7 cellular contexts compared by ENCODE assay signal in genomic region chr19:32977813-32978212, GRCh38. TPM values are rescaled to one million over a fixed set of nuclear protein-coding genes. Genes with fewer than 3 reads are reported as not detected.
A peak's percentile ranks its signal among the peaks of the same experiment; 100 is the strongest.
DNase-seq lines count a peak whose midpoint lies in the region; TF ChIP-seq lines count a peak whose summit lies in the region.
"Not testable (repeated sequence)": the region's sequence is repeated elsewhere in the genome, so short reads cannot be mapped to it uniquely, and the experiment has no call there.

No MANE protein-coding gene starts in this region.

- WGBS in transverse colon (ENCODE audit: low coverage in 1 of 2), 2 donors: 47 to 62% methylated on average over 3 to 4 of the region's 4 CpGs

- H3K4me1 ChIP-seq in HEK293 (ENCODE audit: control insufficient read depth, insufficient read depth, low read length); colonic mucosa: not testable (repeated sequence)
- H3K4me1 ChIP-seq in neutrophil (ENCODE audit: control insufficient read depth in 1 of 2, insufficient read depth in 1 of 2, low read depth in 1 of 2, low read length in 1 of 2) (peaks cover 24 to 29% of the 10 kb centered on the region in 2 experiments), transverse colon (peaks cover 0 to 17% (median 10%) of the 10 kb centered on the region in 4 donors)

- in situ Hi-C loops in transverse colon (cut with MboI; ENCODE audit: low pct_ligation_motif_present in 1 of 4, low pct_unique_long_range_greater_than_20kb in 1 of 4, low sequenced_read_pairs in 3 of 4): loop anchor here (10.0 to 25.0 kb wide), 3 partner anchors 109 to 147 kb away; partner anchors contain the start of gene GPATCH1 (in 1 of the 4)

- TF ChIP-seq POLR2A in transverse colon (IDR thresholded peaks at IDR 0.05): not testable (repeated sequence)

- H3K27me3 ChIP-seq in colonic mucosa, neutrophil, transverse colon: not testable (repeated sequence)

- intact Hi-C loops in colonic mucosa (cut with DNase I): loop anchor here (5.0 kb wide), 1 partner anchor 139 kb away; no protein-coding TSS in a partner anchor
- intact Hi-C loops in transverse colon (cut with DNase I; ENCODE audit: low total_unique reads): not testable (repeated sequence)

- not testable (repeated sequence) for H3K9ac ChIP-seq in colonic mucosa (ENCODE audit: low read depth in 2 of 2, low read length in 2 of 2)

- POLR2A ChIA-PET in HEK293 (lab: Yijun Ruan, JAX): not testable (repeated sequence)

- peaks cover 47 to 56% of the 10 kb centered on the region in 2 experiments for H3K36me3 ChIP-seq in HEK293 (ENCODE audit: control insufficient read depth in 2 of 2, insufficient read depth in 1 of 2, low read length in 2 of 2)
- not testable (repeated sequence) for H3K36me3 ChIP-seq in colonic mucosa, neutrophil, transverse colon

- CTCF ChIA-PET in HEK293 (lab: Yijun Ruan, JAX): interaction anchor here (0.7 to 13.3 kb wide), 6 partner anchors 9 to 291 kb away, joined by 3 to 335 read pairs (median 9); no protein-coding TSS in a partner anchor

- H3K27ac ChIP-seq in 22Rv1: peak overlapping the region; percentile 37
- peak overlapping the region; percentile 75 for H3K27ac ChIP-seq in C4-2B
- H3K27ac ChIP-seq in HEK293 (ENCODE audit: extremely low read depth, low read depth, low read length): not testable (repeated sequence)
- peak overlapping the region; percentile 95 for H3K27ac ChIP-seq in VCaP
- H3K27ac ChIP-seq in colonic mucosa: peak overlapping the region; percentile 69
- peak overlapping the region; percentile 51 for H3K27ac ChIP-seq in neutrophil
- H3K27ac ChIP-seq in transverse colon: peak overlapping the region; percentile 42 to 75 (median 56)

- H3K9me3 ChIP-seq in HEK293 (ENCODE audit: control insufficient read depth, insufficient read depth, low read depth, low read length); colonic mucosa; neutrophil; transverse colon: not testable (repeated sequence)

- DNase-seq in colonic mucosa, transverse colon: not testable (repeated sequence)

- not testable (repeated sequence) for H3K4me3 ChIP-seq in HEK293 (ENCODE audit: low read depth, low read length); colonic mucosa; transverse colon
- peak overlapping the region in 1 of 2 experiments; percentile 27 for H3K4me3 ChIP-seq in neutrophil (ENCODE audit: low read depth in 1 of 2, low read length in 1 of 2)

- not testable (repeated sequence) for TF ChIP-seq EP300 in transverse colon (IDR thresholded peaks at IDR 0.05; ENCODE audit: low read depth)

- TF ChIP-seq CTCF in 22Rv1 (IDR thresholded peaks at IDR 0.05); C4-2B (conservative IDR thresholded peaks at IDR 0.05); HEK293 (tag by site-specific recombination; IDR thresholded peaks at IDR 0.05); VCaP (conservative IDR thresholded peaks at IDR 0.05); colonic mucosa (IDR thresholded peaks at IDR 0.05); neutrophil (IDR thresholded peaks at IDR 0.05); transverse colon (IDR thresholded peaks at IDR 0.05): not testable (repeated sequence)

TF ChIP-seq in HEK293, 187 proteins besides CTCF, POLR2A, EP300 and RAD21:
- TF ChIP-seq ZNF121 (tag by site-specific recombination; IDR thresholded peaks at IDR 0.05) (peak; percentile 80; the same call in 1 of the 2 replicates), ZNF10 (tag by site-specific recombination; IDR thresholded peaks at IDR 0.05) (peak; percentile 55; the same call in 1 of the 2 replicates)
- TF ChIP-seq, protein P1, sequence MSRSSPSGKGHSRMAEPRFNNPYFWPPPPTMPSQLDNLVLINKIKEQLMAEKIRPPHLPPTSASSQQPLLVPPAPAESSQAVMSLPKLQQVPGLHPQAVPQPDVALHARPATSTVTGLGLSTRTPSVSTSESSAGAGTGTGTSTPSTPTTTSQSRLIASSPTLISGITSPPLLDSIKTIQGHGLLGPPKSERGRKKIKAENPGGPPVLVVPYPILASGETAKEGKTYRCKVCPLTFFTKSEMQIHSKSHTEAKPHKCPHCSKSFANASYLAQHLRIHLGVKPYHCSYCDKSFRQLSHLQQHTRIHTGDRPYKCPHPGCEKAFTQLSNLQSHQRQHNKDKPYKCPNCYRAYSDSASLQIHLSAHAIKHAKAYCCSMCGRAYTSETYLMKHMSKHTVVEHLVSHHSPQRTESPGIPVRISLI (tag by site-specific recombination; IDR thresholded peaks at IDR 0.05): peak; percentile 52; the same call in 1 of the 2 replicates

RNA-seq across cellular contexts. Expression of gene FAAP24, which starts 5.8 kb away (rescaled TPM):
- total RNA-seq in colonic mucosa (1 to 10 TPM; 1.3 to 5.2 TPM), transverse colon (under 1 TPM in 2 of 4 donors, not detected in 2; 0.48 to 0.55 TPM)

RNA-seq across cellular contexts. Expression of gene CEP89, which starts 6.1 kb away (rescaled TPM):
- total RNA-seq in colonic mucosa (10 to 100 TPM; 15.3 to 16.6 TPM), transverse colon (10 to 100 TPM in 2 of 4 donors, 1 to 10 TPM in 2; 4.5 to 39.6 (median 9.4) TPM)
